25 cellular contexts compared by ENCODE assay signal in genomic region chr2:65379168-65379672, GRCh38.
"Had no signal": no experiment of that assay in that cellular context is flagged by ENCODE, and none has a peak within 500 bp of the region (broad histone marks: within the 10 kb centered on the region; RNA-seq: fewer than 3 reads in every experiment).

No MANE protein-coding gene starts in this region.

- H3K27ac ChIP-seq: left ventricle myocardium inferior, parathyroid adenoma, tibial nerve, uterus had no signal

- H3K9me3 Mint-ChIP-seq: activated naive CD8-positive, alpha-beta T cell treated with anti-CD3 and anti-CD28 coated beads for 36 hours; central memory CD8-positive, alpha-beta T cell; effector memory CD8-positive, alpha-beta T cell; nephron; stimulated activated effector memory CD8-positive, alpha-beta T cell treated with anti-CD3 and anti-CD28 coated beads, Interleukin-12 subunit alpha, Interleukin-12 subunit beta, amount 100 ng/mL, for 72 hours; stimulated activated naive CD8-positive, alpha-beta T cell treated with anti-CD3 and anti-CD28 coated beads, Interleukin-15, amount 100 ng/mL, for 72 hours had no signal

- H3K36me3 ChIP-seq: breast epithelium, left ventricle myocardium inferior, uterus had no signal

- H2AFZ ChIP-seq: parathyroid adenoma had no signal

- H3K36me3 Mint-ChIP-seq: activated naive CD8-positive, alpha-beta T cell treated with anti-CD3 and anti-CD28 coated beads for 36 hours had no signal

- H3K27me3 Mint-ChIP-seq: central memory CD8-positive, alpha-beta T cell; effector memory CD8-positive, alpha-beta T cell had no signal

- H3K27me3 ChIP-seq: breast epithelium, dorsolateral prefrontal cortex, tibial nerve, uterus had no signal

- FAIRE-seq: colon, frontal cortex had no signal

- ATAC-seq: effector memory CD8-positive, alpha-beta T cell; esophagus mucosa; right cardiac atrium; stimulated activated effector memory CD8-positive, alpha-beta T cell treated with anti-CD3 and anti-CD28 coated beads, Interleukin-12 subunit alpha, Interleukin-12 subunit beta, amount 100 ng/mL, for 72 hours; stimulated activated naive CD8-positive, alpha-beta T cell treated with anti-CD3 and anti-CD28 coated beads, Interleukin-15, amount 100 ng/mL, for 72 hours had no signal

- DNase-seq: activated CD4-positive, alpha-beta T cell treated with anti-CD3 and anti-CD28 coated beads for 4 hours; activated CD4-positive, alpha-beta T cell treated with anti-CD3 and anti-CD28 coated beads, Interleukin-2, amount 50 U/mL, for 48 hours; activated CD4-positive, CD25-positive, alpha-beta regulatory T cell; activated naive CD4-positive, alpha-beta T cell treated with Interleukin-2 at 50 U/mL for 16 hours; activated naive CD8-positive, alpha-beta T cell treated with anti-CD3 and anti-CD28 coated beads for 36 hours; activated T-cell treated with anti-CD3 and anti-CD28 coated beads, Interleukin-2, amount 50 U/mL, for 48 hours; dorsolateral prefrontal cortex; effector memory CD8-positive, alpha-beta T cell; hypothalamus; left ventricle myocardium inferior; midbrain; nucleus accumbens; right cardiac atrium; stimulated activated CD4-positive, alpha-beta T cell treated with anti-CD3 and anti-CD28 coated beads, Interleukin-2, amount 100 ng/mL, for 24 hours; stimulated activated naive CD8-positive, alpha-beta T cell treated with anti-CD3 and anti-CD28 coated beads, Interleukin-15, amount 100 ng/mL, for 72 hours; uterus had no signal

- H3K4me3 ChIP-seq: breast epithelium, dorsolateral prefrontal cortex, left ventricle myocardium inferior, tibial nerve, uterus had no signal

- H3K4me3 Mint-ChIP-seq: activated naive CD8-positive, alpha-beta T cell treated with anti-CD3 and anti-CD28 coated beads for 36 hours; central memory CD8-positive, alpha-beta T cell; effector memory CD8-positive, alpha-beta T cell; nephron; stimulated activated effector memory CD8-positive, alpha-beta T cell treated with anti-CD3 and anti-CD28 coated beads, Interleukin-12 subunit alpha, Interleukin-12 subunit beta, amount 100 ng/mL, for 72 hours; stimulated activated naive CD8-positive, alpha-beta T cell treated with anti-CD3 and anti-CD28 coated beads, Interleukin-15, amount 100 ng/mL, for 72 hours had no signal

- H3K27ac Mint-ChIP-seq: activated naive CD8-positive, alpha-beta T cell treated with anti-CD3 and anti-CD28 coated beads for 36 hours; effector memory CD8-positive, alpha-beta T cell; nephron; stimulated activated effector memory CD8-positive, alpha-beta T cell treated with anti-CD3 and anti-CD28 coated beads, Interleukin-12 subunit alpha, Interleukin-12 subunit beta, amount 100 ng/mL, for 72 hours had no signal

- H3K9ac ChIP-seq: parathyroid adenoma had no signal

- H3K9me3 ChIP-seq: breast epithelium, left ventricle myocardium inferior, tibial nerve, uterus had no signal
